20 cellular contexts compared by ENCODE assay signal in the genomic region with DNA sequence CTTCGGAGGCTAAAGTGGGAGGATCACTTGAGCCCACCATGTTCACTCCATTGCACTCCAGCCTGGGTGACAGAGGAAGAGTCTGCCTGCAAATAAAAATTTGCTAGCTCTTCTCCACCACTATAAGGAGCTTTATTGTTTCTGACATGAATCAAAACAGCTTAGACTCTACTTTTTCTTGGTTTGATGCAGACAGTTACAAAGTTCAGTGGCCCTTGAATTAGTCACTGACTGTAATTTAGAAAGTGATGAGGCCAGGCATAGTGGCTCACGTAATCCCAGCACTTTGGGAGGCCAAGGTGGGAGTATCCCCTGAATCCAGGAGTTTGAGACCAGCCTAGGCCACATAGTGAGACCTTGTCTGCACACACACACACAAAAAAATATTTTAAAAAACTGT.
A peak's percentile ranks its signal among the peaks of the same experiment; 100 is the strongest.
DNase-seq lines count a peak whose midpoint lies in the region; ATAC-seq, FAIRE-seq and TF ChIP-seq lines count a peak whose summit lies in the region.
"Had no signal": no experiment of that assay in that cellular context is flagged by ENCODE, and none has a peak within 500 bp of the region (broad histone marks: within the 10 kb centered on the region; RNA-seq: fewer than 3 reads in every experiment).

No MANE protein-coding gene starts in this region.

- no peak overlapping the region for H3K4me3 Mint-ChIP-seq in neural progenitor cell
- H3K4me3 Mint-ChIP-seq: CD14-positive monocyte; CD4-positive, alpha-beta memory T cell had no signal

- H3K27me3 Mint-ChIP-seq in neural progenitor cell (ENCODE audit: insufficient read depth, low read depth): peaks cover 2% of the 10 kb centered on the region
- H3K27me3 Mint-ChIP-seq: CD4-positive, alpha-beta memory T cell had no signal

- H2BK12ac ChIP-seq in H1 (ENCODE audit: low read depth, low read length): no peak overlapping the region

- no peak for TF ChIP-seq POLR2A in H1 (IDR thresholded peaks at IDR 0.05; ENCODE audit: control extremely low read depth in 1 of 2, low read depth in 2 of 2, low read length in 2 of 2)

- no peak overlapping the region for H3K4me3 ChIP-seq in A673 (ENCODE audit: low read depth, low read length, poor library complexity, severe bottlenecking)
- H3K4me3 ChIP-seq in H1 (ENCODE audit: extremely low read depth in 1 of 4, insufficient read depth in 2 of 4, low read depth in 3 of 4, low read length in 4 of 4): no peak overlapping the region
- no peak overlapping the region for H3K4me3 ChIP-seq in neural progenitor cell
- H3K4me3 ChIP-seq in mesendoderm (ENCODE audit: low read length): no peak overlapping the region
- H3K4me3 ChIP-seq: A549, BLaER1 had no signal

- peaks cover 29% of the 10 kb centered on the region for H3K4me1 Mint-ChIP-seq in neural progenitor cell

- H3K27ac Mint-ChIP-seq in neural progenitor cell: no peak overlapping the region
- H3K27ac Mint-ChIP-seq: CD4-positive, alpha-beta memory T cell had no signal

- DNase-seq in A673 (ENCODE audit: low spot score) (no peak), NCI-H69 (lab: John Stamatoyannopoulos, UW) (peak; percentile 37), H1 (ENCODE audit: low read depth in 1 of 2, low spot score in 2 of 2) (no peak), neural progenitor cell (ENCODE audit: low spot score) (no peak), mesendoderm (no peak), GM19239 (ENCODE audit: insufficient read length, low spot score) (no peak), KG1 (lab: John Stamatoyannopoulos, UW) (no peak)
- DNase-seq: CD4-positive, alpha-beta memory T cell; DMS153; DMS79; GDM1; HCEC 1CT had no signal

- POLR2A ChIA-PET in A673 (lab: Charles Lee; ENCODE audit: low non-redundant PET) (no interaction called here), H1 (lab: Charles Lee; ENCODE audit: partially characterized antibody) (no interaction called here)

- H3K36me3 Mint-ChIP-seq in neural progenitor cell: peaks cover 17% of the 10 kb centered on the region

- H2BK5ac ChIP-seq in H1 (ENCODE audit: low read depth, low read length) (0 out of 2 replicates have a peak overlapping the region, but pooled peaks have one; percentile 5), mesendoderm (ENCODE audit: low read length) (no peak overlapping the region)

- H3K27me3 ChIP-seq in A673 (replicated peaks; ENCODE audit: insufficient read depth, low read depth, low read length, poor library complexity): no peaks in the 10 kb centered on the region
- H3K27me3 ChIP-seq in H1 (replicated peaks in 1 of 4; ENCODE audit: control insufficient read depth in 3 of 4, extremely low read depth in 1 of 4, insufficient read depth in 3 of 4, low read length in 3 of 4): no peaks in the 10 kb centered on the region
- H3K27me3 ChIP-seq in neural progenitor cell: no peaks in the 10 kb centered on the region
- H3K27me3 ChIP-seq in mesendoderm (ENCODE audit: insufficient read depth, low read length, poor library complexity): no peaks in the 10 kb centered on the region
- H3K27me3 ChIP-seq: BLaER1 had no signal

- no peak for TF ChIP-seq RAD21 in H1 (IDR thresholded peaks at IDR 0.05 in 1 of 2, conservative IDR thresholded peaks at IDR 0.05 in 1 of 2; ENCODE audit: low read depth in 2 of 2, low read length in 2 of 2)

- H2AK5ac ChIP-seq in H1 (ENCODE audit: low read depth, low read length) (no peak overlapping the region), mesendoderm (ENCODE audit: low read length) (no peak overlapping the region)

- no peaks in the 10 kb centered on the region for H3K9me3 Mint-ChIP-seq in neural progenitor cell
- H3K9me3 Mint-ChIP-seq: CD14-positive monocyte; CD4-positive, alpha-beta memory T cell had no signal

- H2BK15ac ChIP-seq in H1 (ENCODE audit: low read length) (0 out of 2 replicates have a peak overlapping the region, but pooled peaks have one; percentile 50), mesendoderm (replicated peaks; ENCODE audit: low read depth) (no peak overlapping the region)

- H3K9ac ChIP-seq in H1 (replicated peaks in 1 of 4; ENCODE audit: extremely low read depth in 1 of 4, low read depth in 3 of 4, low read length in 3 of 4): no peak overlapping the region
- no peak overlapping the region for H3K9ac ChIP-seq in neural progenitor cell
- no peak overlapping the region for H3K9ac ChIP-seq in mesendoderm (ENCODE audit: low read length)
- H3K9ac ChIP-seq: BLaER1 had no signal

- H3K23me2 ChIP-seq in H1 (ENCODE audit: low read depth, low read length): no peaks in the 10 kb centered on the region

- H3K4me2 ChIP-seq in H1 (ENCODE audit: insufficient read depth in 1 of 2, low read depth in 2 of 2, low read length in 2 of 2) (no peak overlapping the region), neural progenitor cell (no peak overlapping the region), mesendoderm (ENCODE audit: low read length) (no peak overlapping the region)
- H3K4me2 ChIP-seq: A549, BLaER1 had no signal

- CTCF ChIA-PET in A673 (lab: Charles Lee) (no interaction called here), H1 (lab: Charles Lee; ENCODE audit: partially characterized antibody) (interaction anchor here (1.8 kb wide), 1 partner anchor 17 kb away, joined by 4 read pairs; no protein-coding TSS in a partner anchor)

- H3K4me1 ChIP-seq in A673 (ENCODE audit: insufficient read depth, low read length, poor library complexity, severe bottlenecking): peaks cover 65% of the 10 kb centered on the region
- peaks cover 0 to 18% (median under 1%) of the 10 kb centered on the region in 4 experiments; a peak in 4 of 7 replicates for H3K4me1 ChIP-seq in H1 (replicated peaks in 1 of 4; ENCODE audit: control insufficient read depth in 3 of 4, insufficient read depth in 4 of 4, low read length in 3 of 4)
- peaks cover 24% of the 10 kb centered on the region for H3K4me1 ChIP-seq in neural progenitor cell
- peaks cover 1% of the 10 kb centered on the region for H3K4me1 ChIP-seq in mesendoderm (ENCODE audit: control insufficient read depth, low read depth, low read length)
- H3K4me1 ChIP-seq: A549 had no signal

- H3K79me2 ChIP-seq in H1 (ENCODE audit: control insufficient read depth in 1 of 2, insufficient read depth in 2 of 2, low read length in 2 of 2) (peaks cover 0 to 15% of the 10 kb centered on the region in 2 experiments; a peak in 2 of 4 replicates), neural progenitor cell (ENCODE audit: low read depth) (peaks cover 18% of the 10 kb centered on the region), mesendoderm (ENCODE audit: control insufficient read depth, insufficient read depth, low read length) (no peaks in the 10 kb centered on the region)

- intact Hi-C loops in A673 (cut with micrococcal nuclease; ENCODE audit: unreplicated experiment): no loop called here

- H4K8ac ChIP-seq in H1 (ENCODE audit: extremely low read depth, insufficient read depth, low read length): no peak overlapping the region; the same call in 1 of the 2 replicates
- H4K8ac ChIP-seq in mesendoderm (ENCODE audit: low read depth, low read length): no peak overlapping the region

- H3K36me3 ChIP-seq in A673 (ENCODE audit: insufficient read depth, low read length, poor library complexity, severe bottlenecking) (no peaks in the 10 kb centered on the region), H1 (ENCODE audit: control insufficient read depth in 2 of 4, insufficient read depth in 4 of 4, low read length in 3 of 4) (no peaks in the 10 kb centered on the region), neural progenitor cell (no peaks in the 10 kb centered on the region), mesendoderm (ENCODE audit: control insufficient read depth, insufficient read depth, low read length) (no peaks in the 10 kb centered on the region)

- 80% methylated on average over 2 of the region's 2 CpGs; no CpG with 5 or more reads in 1 of the 2 experiments for WGBS in H1 (ENCODE audit: extremely low coverage in 1 of 2, insufficient coverage in 1 of 2, insufficient read length in 1 of 2, insufficient replicate concordance in 2 of 2, low coverage in 1 of 2, low lambda C conversion rate in 2 of 2, missing lambda C conversion rate in 1 of 2), 2 experiments
- no CpG with 5 or more reads among the region's 2 CpGs for WGBS in mesendoderm (ENCODE audit: extremely low coverage, insufficient coverage, low lambda C conversion rate)

- no TSS peak for BruUV-seq in A673 (replicated peaks; lab: Mats Ljungman, UMichigan)

- FAIRE-seq in H1 (lab: Jason Lieb, UNC) (no peak), GM19239 (lab: Jason Lieb, UNC) (no peak)
- FAIRE-seq: GM12892, GM18507, HTR-8/SVneo had no signal

- no peaks in the 10 kb centered on the region for H4K20me1 ChIP-seq in H1 (replicated peaks in 1 of 2; ENCODE audit: control insufficient read depth in 1 of 2, insufficient read depth in 2 of 2, low read length in 2 of 2)
- H4K20me1 ChIP-seq in neural progenitor cell (ENCODE audit: low read depth): peaks cover 25% of the 10 kb centered on the region

- TF ChIP-seq EP300 in H1 (IDR thresholded peaks at IDR 0.05; ENCODE audit: borderline replicate concordance in 1 of 2, low read depth in 2 of 2, low read length in 2 of 2): no peak

- no peak overlapping the region for H2BK20ac ChIP-seq in H1 (ENCODE audit: low read length)

- H4K91ac ChIP-seq in H1 (replicated peaks; ENCODE audit: insufficient read length, low read length): no peak overlapping the region

- H3F3A ChIP-seq in neural progenitor cell (ENCODE audit: low read depth): peaks cover 14% of the 10 kb centered on the region

- H2BK120ac ChIP-seq in H1 (replicated peaks; ENCODE audit: low read depth, low read length) (no peak overlapping the region), mesendoderm (ENCODE audit: low read depth, low read length) (no peak overlapping the region)

- H3K56ac ChIP-seq in H1 (replicated peaks; ENCODE audit: insufficient read length, low read depth, low read length) (no peak overlapping the region), mesendoderm (ENCODE audit: low read length) (no peak overlapping the region)

- no peak overlapping the region for H3K14ac ChIP-seq in H1 (ENCODE audit: insufficient read length)

- no peak overlapping the region for H3K18ac ChIP-seq in H1 (ENCODE audit: extremely low read depth, low read length)
- H3K18ac ChIP-seq in mesendoderm (ENCODE audit: low read length): no peak overlapping the region

- H2AFZ ChIP-seq in H1 (ENCODE audit: low read length) (no peak overlapping the region), neural progenitor cell (replicated peaks) (no peak overlapping the region)

- H3K79me1 ChIP-seq in H1 (ENCODE audit: low read depth, low read length): no peaks in the 10 kb centered on the region; the same call in 1 of the 2 replicates
- H3K79me1 ChIP-seq in mesendoderm (ENCODE audit: low read length): peaks cover 2% of the 10 kb centered on the region

- ATAC-seq in HG02588 (IDR thresholded peaks at IDR 0.05; ENCODE audit: unreplicated experiment): no peak
- ATAC-seq: A549 had no signal

- H4K5ac ChIP-seq in H1 (ENCODE audit: insufficient read length, low read depth, low read length) (no peak overlapping the region), mesendoderm (ENCODE audit: low read length) (no peak overlapping the region)

- H3K4ac ChIP-seq in H1 (replicated peaks; ENCODE audit: insufficient read length, low read depth, low read length) (no peak overlapping the region), mesendoderm (ENCODE audit: low read depth, low read length) (no peak overlapping the region)

- no peak overlapping the region for H3K23ac ChIP-seq in H1 (ENCODE audit: insufficient read length)
- H3K23ac ChIP-seq in mesendoderm (ENCODE audit: low read length): no peak overlapping the region

- no peak for TF ChIP-seq CTCF in A673 (conservative IDR thresholded peaks at IDR 0.05; ENCODE audit: low read depth, low read length)
- TF ChIP-seq CTCF in H1 (IDR thresholded peaks at IDR 0.05; ENCODE audit: control extremely low read depth in 1 of 3, insufficient read depth in 1 of 3, low read depth in 1 of 3, low read length in 3 of 3): no peak
- TF ChIP-seq CTCF in neural progenitor cell (IDR thresholded peaks at IDR 0.05): no peak

- H3K9me3 ChIP-seq in A673 (ENCODE audit: low read depth, low read length, poor library complexity, severe bottlenecking) (no peaks in the 10 kb centered on the region), H1 (ENCODE audit: insufficient read depth in 2 of 2, low read depth in 1 of 2, low read length in 1 of 2) (no peaks in the 10 kb centered on the region), neural progenitor cell (ENCODE audit: low read depth) (no peaks in the 10 kb centered on the region)
- H3K9me3 ChIP-seq: A549, BLaER1 had no signal

- peak overlapping the region; percentile 32 for H3K27ac ChIP-seq in A673 (ENCODE audit: low read depth, low read length, poor library complexity, severe bottlenecking)
- no peak overlapping the region for H3K27ac ChIP-seq in H1 (ENCODE audit: low read depth, low read length)
- H3K27ac ChIP-seq in neural progenitor cell: peak overlapping the region; percentile 8
- H3K27ac ChIP-seq in mesendoderm (ENCODE audit: low read depth, low read length): no peak overlapping the region
- H3K27ac ChIP-seq: 22Rv1, A549, BLaER1 had no signal

Comparison
In these comparisons a context has a peak if more than half of its experiments do, and no peak if none do; other contexts are left out.
1. H3K27ac ChIP-seq: peak in A673 (single experiment) and neural progenitor cell (single experiment); none in H1 (single experiment) and mesendoderm (single experiment).